In genomic region chr4:61336488-61336887, GRCh38 we compare ENCODE assay signal across 19 cellular contexts.
DNase-seq lines count a peak whose midpoint lies in the region; FAIRE-seq and TF ChIP-seq lines count a peak whose summit lies in the region.
"Had no signal": no experiment of that assay in that cellular context is flagged by ENCODE, and none has a peak within 500 bp of the region (broad histone marks: within the 10 kb centered on the region; RNA-seq: fewer than 3 reads in every experiment).

No MANE protein-coding gene starts in this region.

- CTCF ChIA-PET in H1 (lab: Charles Lee; ENCODE audit: partially characterized antibody) (interaction anchor here (0.9 to 1.2 kb wide), 2 partner anchors 33 to 134 kb away, joined by 3 read pairs; no protein-coding TSS in a partner anchor), GM10248 (lab: Yijun Ruan, JAX) (no interaction called here)

- H3K56ac ChIP-seq in H9 (ENCODE audit: insufficient read length, low read depth, low read length) (no peak overlapping the region), H1 (replicated peaks; ENCODE audit: insufficient read length, low read depth, low read length) (no peak overlapping the region)

- H3K36me3 ChIP-seq in H1 (ENCODE audit: control insufficient read depth in 2 of 4, insufficient read depth in 4 of 4, low read length in 3 of 4), result no peaks in the 10 kb centered on the region
- H3K36me3 ChIP-seq: pancreas, Peyer's patch, suprapubic skin had no signal

- H2BK20ac ChIP-seq in H9 (ENCODE audit: low read depth, low read length, poor library complexity, severe bottlenecking), result no peak overlapping the region
- H2BK20ac ChIP-seq in H1 (ENCODE audit: low read length), result peak overlapping the region; percentile 92

- TF ChIP-seq EP300 in H1 (IDR thresholded peaks at IDR 0.05; ENCODE audit: borderline replicate concordance in 1 of 2, low read depth in 2 of 2, low read length in 2 of 2), result no peak

- H3K9me3 ChIP-seq in H9 (ENCODE audit: control insufficient read depth, low read depth, low read length) (no peaks in the 10 kb centered on the region), H1 (ENCODE audit: insufficient read depth in 2 of 2, low read depth in 1 of 2, low read length in 1 of 2) (no peaks in the 10 kb centered on the region)
- H3K9me3 ChIP-seq: pancreas, Peyer's patch, suprapubic skin had no signal

- H3K14ac ChIP-seq in H9 (ENCODE audit: insufficient read depth, low read length), result no peak overlapping the region
- no peak overlapping the region for H3K14ac ChIP-seq in H1 (ENCODE audit: insufficient read length)

- POLR2A ChIA-PET in H1 (lab: Charles Lee; ENCODE audit: partially characterized antibody), result interaction anchor here (0.6 kb wide), 1 partner anchor 1344 kb away, joined by 3 read pairs; no protein-coding TSS in a partner anchor
- POLR2A ChIA-PET in GM10248 (lab: Yijun Ruan, JAX), result no interaction called here

- WGBS in H9 (ENCODE audit: extremely low coverage, insufficient read length, low lambda C conversion rate), result no CpG with 5 or more reads among the region's 5 CpGs
- 12% methylated on average over 5 of the region's 5 CpGs; no CpG with 5 or more reads in 1 of the 2 experiments for WGBS in H1 (ENCODE audit: extremely low coverage in 1 of 2, insufficient coverage in 1 of 2, insufficient read length in 1 of 2, insufficient replicate concordance in 2 of 2, low coverage in 1 of 2, low lambda C conversion rate in 2 of 2, missing lambda C conversion rate in 1 of 2), 2 experiments

- H3K79me1 ChIP-seq in H9 (ENCODE audit: insufficient read depth, low read depth, low read length, poor library complexity, severe bottlenecking) (no peaks in the 10 kb centered on the region), H1 (ENCODE audit: low read depth, low read length) (no peaks in the 10 kb centered on the region)

- H3K18ac ChIP-seq in H9 (ENCODE audit: insufficient read length, low read depth, low read length) (no peak overlapping the region), H1 (ENCODE audit: extremely low read depth, low read length) (peak overlapping the region; percentile 80)

- H3K27ac ChIP-seq in H9 (ENCODE audit: insufficient read length, low read depth, low read length) (peak overlapping the region; percentile 6), H1 (ENCODE audit: low read depth, low read length) (peak overlapping the region; percentile 61; the same call in 1 of the 2 replicates)
- H3K27ac ChIP-seq: pancreas, Peyer's patch, suprapubic skin had no signal

- no peak overlapping the region for H3K23ac ChIP-seq in H9 (ENCODE audit: insufficient read length, low read depth, low read length)
- H3K23ac ChIP-seq in H1 (ENCODE audit: insufficient read length), result no peak overlapping the region

- H3K4me1 ChIP-seq in H9 (ENCODE audit: insufficient read depth, low read length), result peaks cover 14% of the 10 kb centered on the region
- peaks cover 2 to 17% (median 12%) of the 10 kb centered on the region in 4 experiments; a peak in 6 of 7 replicates for H3K4me1 ChIP-seq in H1 (replicated peaks in 1 of 4; ENCODE audit: control insufficient read depth in 3 of 4, insufficient read depth in 4 of 4, low read length in 3 of 4)
- H3K4me1 ChIP-seq: pancreas, Peyer's patch, suprapubic skin had no signal

- H3K4ac ChIP-seq in H9 (ENCODE audit: low read depth, low read length) (no peak overlapping the region), H1 (replicated peaks; ENCODE audit: insufficient read length, low read depth, low read length) (no peak overlapping the region)

- DNase-seq in H9, result no peak
- DNase-seq in NCI-H69 (lab: John Stamatoyannopoulos, UW), result peak; percentile 89
- DNase-seq in H1 (ENCODE audit: low read depth in 1 of 2, low spot score in 2 of 2), result no peak
- no peak for DNase-seq in neural crest cell (ENCODE audit: low read depth, low spot score)
- no peak for DNase-seq in cerebellar nuclear complex (lab: John Stamatoyannopoulos, UW)
- no peak for DNase-seq in GM10248 (ENCODE audit: extremely low spot score)
- DNase-seq in amniotic stem cell (lab: John Stamatoyannopoulos, UW), result no peak
- DNase-seq in NCI-H1105 treated with DMSO at 0.1 percent for 48 hours (lab: John Stamatoyannopoulos, UW), result no peak
- DNase-seq: activated naive CD4-positive, alpha-beta T cell treated with anti-CD3 and anti-CD28 coated beads, Interleukin-2, amount 10 ng/mL, durations not matched to agents 7 days and 5 days; activated T-cell treated with anti-CD3 and anti-CD28 coated beads, Interleukin-2, amount 50 U/mL, for 1 hour; CD4-positive, CD25-positive, alpha-beta regulatory T cell; DMS79; effector memory CD4-positive, alpha-beta T cell; NCI-H82; Peyer's patch; stimulated activated CD4-positive, alpha-beta T cell treated with anti-CD3 and anti-CD28 coated beads, Interleukin-4, amount 100 ng/mL, for 1 hour had no signal

- H2BK120ac ChIP-seq in H9 (ENCODE audit: low read depth, low read length, poor library complexity, severe bottlenecking) (no peak overlapping the region), H1 (replicated peaks; ENCODE audit: low read depth, low read length) (peak overlapping the region; percentile 47)

- H3K9ac ChIP-seq in H9 (ENCODE audit: extremely low read depth, insufficient read length, low read length) (no peak overlapping the region), H1 (replicated peaks in 1 of 4; ENCODE audit: extremely low read depth in 1 of 4, low read depth in 3 of 4, low read length in 3 of 4) (peak overlapping the region in 1 of 4 experiments; percentile 1; a peak in 1 of 7 replicates)

- no peak overlapping the region for H4K5ac ChIP-seq in H9 (ENCODE audit: insufficient read length, low read depth, low read length)
- H4K5ac ChIP-seq in H1 (ENCODE audit: insufficient read length, low read depth, low read length), result no peak overlapping the region

- H2AFZ ChIP-seq in H9 (ENCODE audit: low read length), result no peak overlapping the region
- 0 out of 2 replicates have a peak overlapping the region, but pooled peaks have one; percentile 55 for H2AFZ ChIP-seq in H1 (ENCODE audit: low read length)

- H3K79me2 ChIP-seq in H9 (ENCODE audit: insufficient read depth, low read length), result no peaks in the 10 kb centered on the region; the same call in 1 of the 2 replicates
- H3K79me2 ChIP-seq in H1 (ENCODE audit: control insufficient read depth in 1 of 2, insufficient read depth in 2 of 2, low read length in 2 of 2), result peaks cover 0 to 12% of the 10 kb centered on the region in 2 experiments; a peak in 1 of 4 replicates

- H4K8ac ChIP-seq in H9 (replicated peaks; ENCODE audit: insufficient read length, low read depth, low read length) (no peak overlapping the region), H1 (ENCODE audit: extremely low read depth, insufficient read depth, low read length) (no peak overlapping the region)

- H2BK5ac ChIP-seq in H9 (ENCODE audit: insufficient read length, low read length) (no peak overlapping the region), H1 (ENCODE audit: low read depth, low read length) (peak overlapping the region; percentile 71; the same call in 1 of the 2 replicates)

- no peaks in the 10 kb centered on the region for H3K36me3 Mint-ChIP-seq in H9 (ENCODE audit: insufficient read depth in 1 of 3, low read depth in 3 of 3)
- H3K36me3 Mint-ChIP-seq in neural crest cell (ENCODE audit: low read depth), result no peaks in the 10 kb centered on the region
- H3K36me3 Mint-ChIP-seq: activated naive CD4-positive, alpha-beta T cell treated with anti-CD3 and anti-CD28 coated beads, Interleukin-2, amount 10 ng/mL, durations not matched to agents 7 days and 5 days; CD4-positive, CD25-positive, alpha-beta regulatory T cell had no signal

- peak overlapping the region in 3 of 4 experiments; percentile 7 to 26 (median 19); a peak in 4 of 8 replicates for H3K4me3 ChIP-seq in H1 (ENCODE audit: extremely low read depth in 1 of 4, insufficient read depth in 2 of 4, low read depth in 3 of 4, low read length in 4 of 4)
- H3K4me3 ChIP-seq: pancreas, Peyer's patch, suprapubic skin had no signal

- no peak for TF ChIP-seq POLR2A in H1 (IDR thresholded peaks at IDR 0.05; ENCODE audit: control extremely low read depth in 1 of 2, low read depth in 2 of 2, low read length in 2 of 2)

- no peak overlapping the region for H3T11ph ChIP-seq in H9 (ENCODE audit: low read length)

- H4K20me1 ChIP-seq in H9 (ENCODE audit: control insufficient read depth, insufficient read depth, insufficient read length) (no peaks in the 10 kb centered on the region), H1 (replicated peaks in 1 of 2; ENCODE audit: control insufficient read depth in 1 of 2, insufficient read depth in 2 of 2, low read length in 2 of 2) (no peaks in the 10 kb centered on the region)

- no peak for TF ChIP-seq CTCF in H9 (conservative IDR thresholded peaks at IDR 0.05)
- TF ChIP-seq CTCF in H1 (IDR thresholded peaks at IDR 0.05; ENCODE audit: control extremely low read depth in 1 of 3, insufficient read depth in 1 of 3, low read depth in 1 of 3, low read length in 3 of 3), result no peak
- TF ChIP-seq CTCF in neural crest cell (conservative IDR thresholded peaks at IDR 0.05), result no peak
- TF ChIP-seq CTCF in GM10248 (IDR thresholded peaks at IDR 0.05; ENCODE audit: control extremely low read depth, extremely low read depth, low read depth, missing control alignments), result no peak

- no peak overlapping the region for H2BK12ac ChIP-seq in H9 (ENCODE audit: insufficient read length, low read depth, low read length)
- peak overlapping the region; percentile 95 for H2BK12ac ChIP-seq in H1 (ENCODE audit: low read depth, low read length)

- no peaks in the 10 kb centered on the region; the same call in 1 of the 2 replicates for H3K27me3 Mint-ChIP-seq in H9 (ENCODE audit: low read depth)
- H3K27me3 Mint-ChIP-seq in neural crest cell (ENCODE audit: low read depth), result no peaks in the 10 kb centered on the region
- H3K27me3 Mint-ChIP-seq: activated naive CD4-positive, alpha-beta T cell treated with anti-CD3 and anti-CD28 coated beads, Interleukin-2, amount 10 ng/mL, durations not matched to agents 7 days and 5 days; CD4-positive, CD25-positive, alpha-beta regulatory T cell had no signal

- no peaks in the 10 kb centered on the region for H3K27me3 ChIP-seq in H9 (ENCODE audit: insufficient read depth, low read length)
- no peaks in the 10 kb centered on the region for H3K27me3 ChIP-seq in H1 (replicated peaks in 1 of 4; ENCODE audit: control insufficient read depth in 3 of 4, extremely low read depth in 1 of 4, insufficient read depth in 3 of 4, low read length in 3 of 4)
- H3K27me3 ChIP-seq: Peyer's patch, suprapubic skin had no signal

- peak overlapping the region; percentile 28 for H3K4me2 ChIP-seq in H9 (ENCODE audit: insufficient read depth, insufficient read length, low read length)
- peak overlapping the region; percentile 59 to 68 for H3K4me2 ChIP-seq in H1 (ENCODE audit: insufficient read depth in 1 of 2, low read depth in 2 of 2, low read length in 2 of 2)

- H3K4me3 Mint-ChIP-seq in H9, result peak overlapping the region; percentile 11 to 60; a peak in 4 of 5 replicates
- no peak overlapping the region for H3K4me3 Mint-ChIP-seq in neural crest cell
- H3K4me3 Mint-ChIP-seq: activated naive CD4-positive, alpha-beta T cell treated with anti-CD3 and anti-CD28 coated beads, Interleukin-2, amount 10 ng/mL, durations not matched to agents 7 days and 5 days; CD4-positive, CD25-positive, alpha-beta regulatory T cell had no signal

- no peak for TF ChIP-seq RAD21 in H1 (IDR thresholded peaks at IDR 0.05 in 1 of 2, conservative IDR thresholded peaks at IDR 0.05 in 1 of 2; ENCODE audit: low read depth in 2 of 2, low read length in 2 of 2)

- H2BK15ac ChIP-seq in H9 (ENCODE audit: low read depth, low read length) (no peak overlapping the region), H1 (ENCODE audit: low read length) (0 out of 2 replicates have a peak overlapping the region, but pooled peaks have one; percentile 2)

- H4K91ac ChIP-seq in H9 (ENCODE audit: insufficient read length, low read depth, low read length), result no peak overlapping the region
- peak overlapping the region; percentile 25 for H4K91ac ChIP-seq in H1 (replicated peaks; ENCODE audit: insufficient read length, low read length)

- H3K9me3 Mint-ChIP-seq in H9 (no peaks in the 10 kb centered on the region), neural crest cell (no peaks in the 10 kb centered on the region)

- H3K4me1 Mint-ChIP-seq in H9, result peaks cover 18 to 26% of the 10 kb centered on the region in 2 experiments
- peaks cover 24% of the 10 kb centered on the region for H3K4me1 Mint-ChIP-seq in neural crest cell
- H3K4me1 Mint-ChIP-seq: activated naive CD4-positive, alpha-beta T cell treated with anti-CD3 and anti-CD28 coated beads, Interleukin-2, amount 10 ng/mL, durations not matched to agents 7 days and 5 days; CD4-positive, CD25-positive, alpha-beta regulatory T cell had no signal

- peak; percentile 19 for FAIRE-seq in H1 (lab: Jason Lieb, UNC)
- FAIRE-seq: HepG2, pancreas had no signal

- H3K27ac Mint-ChIP-seq in H9 (peak overlapping the region in 2 of 3 experiments; percentile 86 to 96; a peak in 5 of 7 replicates), neural crest cell (ENCODE audit: unreplicated experiment) (peak overlapping the region; percentile 31)
- H3K27ac Mint-ChIP-seq: activated naive CD4-positive, alpha-beta T cell treated with anti-CD3 and anti-CD28 coated beads, Interleukin-2, amount 10 ng/mL, durations not matched to agents 7 days and 5 days; CD4-positive, CD25-positive, alpha-beta regulatory T cell had no signal

- no peaks in the 10 kb centered on the region for H3K23me2 ChIP-seq in H9 (ENCODE audit: insufficient read length, low read depth, low read length, poor library complexity, severe bottlenecking)
- H3K23me2 ChIP-seq in H1 (ENCODE audit: low read depth, low read length), result peaks cover 2% of the 10 kb centered on the region; the same call in 1 of the 2 replicates

- H2AK5ac ChIP-seq in H9 (ENCODE audit: insufficient read length, low read length) (no peak overlapping the region), H1 (ENCODE audit: low read depth, low read length) (peak overlapping the region; percentile 3; the same call in 1 of the 2 replicates)
